Comparison of ENCODE assay signal across 18 cellular contexts in genomic region chr5:180155331-180155881, GRCh38. TPM values are rescaled to one million over a fixed set of nuclear protein-coding genes. Genes with fewer than 3 reads are reported as not detected.
A peak's percentile ranks its signal among the peaks of the same experiment; 100 is the strongest.
DNase-seq lines count a peak whose midpoint lies in the region; ATAC-seq, FAIRE-seq and TF ChIP-seq lines count a peak whose summit lies in the region.
"Had no signal": no experiment of that assay in that cellular context is flagged by ENCODE, and none has a peak within 500 bp of the region (broad histone marks: within the 10 kb centered on the region; RNA-seq: fewer than 3 reads in every experiment).

No MANE protein-coding gene starts in this region.

- FAIRE-seq in D721Med (lab: Jason Lieb, UNC): no peak
- FAIRE-seq: GM12892, keratinocyte had no signal

- DNase-seq in D721Med (ENCODE audit: insufficient read length, low spot score) (peak; percentile 23), NCI-H2171 treated with DMSO at 0.1 percent for 48 hours (lab: John Stamatoyannopoulos, UW) (peak; percentile 85), Right ventricle myocardium superior (no peak), omental fat pad (ENCODE audit: low spot score) (peak; percentile 12), nucleus accumbens (lab: John Stamatoyannopoulos, UW) (no peak), COR-L47 (lab: John Stamatoyannopoulos, UW) (no peak), KG1 (lab: John Stamatoyannopoulos, UW) (no peak)
- DNase-seq in activated CD4-positive, alpha-beta T cell treated with anti-CD3 and anti-CD28 coated beads, Interleukin-2, amount 50 U/mL, for 48 hours: no peak
- DNase-seq: hypothalamus; MM.1S; natural killer cell; NCI-H345; stimulated activated CD4-positive, alpha-beta T cell treated with anti-CD3 and anti-CD28 coated beads, Interleukin-15, amount 100 ng/mL, for 24 hours had no signal

- TF ChIP-seq CTCF in D721Med (IDR thresholded peaks at IDR 0.05; ENCODE audit: insufficient read depth, missing control alignments): no peak
- no peak for TF ChIP-seq CTCF in omental fat pad (IDR thresholded peaks at IDR 0.05)

- intact Hi-C loops in Right ventricle myocardium superior (cut with DNase I): no loop called here

- peak; percentile 59 for ATAC-seq in Right ventricle myocardium superior (ENCODE audit: poor library complexity)
- no peak for ATAC-seq in omental fat pad (ENCODE audit: low FRiP score)
- ATAC-seq: activated CD4-positive, CD25-positive, alpha-beta regulatory T cell treated with anti-CD3 and anti-CD28 coated beads, Interleukin-2, amount 50 U/mL, for 24 hours; natural killer cell had no signal

RNA-seq across cellular contexts. Expression of gene RASGEF1C, which starts 53.6 kb away (rescaled TPM):
- total RNA-seq in Right ventricle myocardium superior (0.59 TPM), omental fat pad (1 to 10 TPM in 1 of 4 donors, under 1 TPM in 1, not detected in 2; 0.37 to 8.5 TPM)
- total RNA-seq: chondrocyte, natural killer cell, thoracic aorta had no signal

Comparison
In these comparisons a context has a peak if more than half of its experiments do, and no peak if none do; other contexts are left out.
1. DNase-seq: peak in D721Med (single experiment), NCI-H2171 treated with DMSO at 0.1 percent for 48 hours (single experiment) and omental fat pad (single experiment); none in Right ventricle myocardium superior (single experiment), activated CD4-positive, alpha-beta T cell treated with anti-CD3 and anti-CD28 coated beads, Interleukin-2, amount 50 U/mL, for 48 hours (0 of 2), nucleus accumbens (0 of 56), COR-L47 (single experiment) and KG1 (single experiment).